Comparison of ENCODE assay signal across 26 cellular contexts in the genomic region with DNA sequence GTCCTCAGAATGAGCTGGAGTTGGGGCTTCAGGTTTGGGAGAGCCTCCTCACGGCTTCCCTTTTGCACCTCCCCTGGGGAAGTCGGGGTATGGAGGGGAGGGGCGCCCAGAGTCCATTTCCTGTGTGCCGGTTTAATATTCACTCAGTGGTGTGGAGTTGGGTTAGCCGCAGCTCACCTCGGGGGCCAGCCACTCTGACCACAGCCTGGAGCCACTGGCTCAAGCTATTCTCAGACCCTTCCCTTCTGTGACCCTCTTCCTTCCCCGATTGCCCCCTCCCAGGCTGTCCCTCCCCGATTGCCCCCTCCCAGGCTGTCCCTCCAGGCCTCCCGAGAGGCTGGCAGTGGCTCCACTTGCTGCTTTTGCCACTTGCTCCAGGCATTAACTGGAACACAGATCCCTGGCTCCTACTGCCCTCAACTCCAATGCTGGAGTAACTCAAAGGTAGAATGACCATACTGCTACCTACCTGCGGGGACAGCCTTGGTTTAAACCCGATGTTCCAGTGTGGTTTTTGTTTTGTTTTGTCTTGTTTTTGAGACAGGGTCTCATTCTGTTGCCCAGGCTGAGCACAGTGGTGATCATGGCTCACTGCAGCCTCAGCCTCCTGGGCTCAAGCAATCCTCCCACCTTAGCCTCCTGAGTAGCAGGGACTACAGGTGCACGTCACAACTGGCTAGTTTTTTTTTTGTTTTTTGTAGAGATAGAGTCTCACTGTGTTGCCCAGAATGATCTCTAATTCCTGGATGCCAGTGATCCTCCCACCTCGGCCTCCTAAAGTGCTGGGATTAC. TPM values are rescaled to one million over a fixed set of nuclear protein-coding genes. Genes with fewer than 3 reads are reported as not detected.
DNase-seq lines count a peak whose midpoint lies in the region; ATAC-seq, FAIRE-seq and TF ChIP-seq lines count a peak whose summit lies in the region.
"Had no signal": no experiment of that assay in that cellular context is flagged by ENCODE, and none has a peak within 500 bp of the region (broad histone marks: within the 10 kb centered on the region; RNA-seq: fewer than 3 reads in every experiment).

No MANE protein-coding gene starts in this region.

- H2AFZ ChIP-seq in K562 (ENCODE audit: low read depth, low read length): no peak overlapping the region
- H2AFZ ChIP-seq: PC-9 had no signal

- BruUV-seq in K562 (replicated peaks; lab: Mats Ljungman, UMichigan): no TSS peak

- H3K4me3 ChIP-seq in BLaER1 (no peak overlapping the region), K562 (no peak overlapping the region), left ventricle myocardium inferior (no peak overlapping the region)
- H3K4me3 ChIP-seq: cardiac muscle cell, PC-9 had no signal

- H3K4me1 ChIP-seq in BLaER1 (peaks cover 58% of the 10 kb centered on the region), K562 (replicated peaks in 1 of 2; ENCODE audit: control insufficient read depth in 2 of 2, insufficient read depth in 2 of 2, low read length in 2 of 2) (no peaks in the 10 kb centered on the region), left ventricle myocardium inferior (no peaks in the 10 kb centered on the region)

- H3K36me3 Mint-ChIP-seq in stimulated activated naive B cell treated with anti-CD40 and anti-IgM and Interleukin-4, amounts not matched to agents 10 μg/mL and 1 μg/mL and 100 μg/mL, for 72 hours: peaks cover 21 to 31% of the 10 kb centered on the region in 2 donors

- no peaks in the 10 kb centered on the region for H3K27me3 ChIP-seq in BLaER1
- H3K27me3 ChIP-seq in K562 (ENCODE audit: control insufficient read depth in 2 of 2, insufficient read depth in 2 of 2, low read length in 2 of 2): peaks cover 2 to 5% of the 10 kb centered on the region in 2 experiments; a peak in 2 of 5 replicates
- H3K27me3 ChIP-seq in left ventricle myocardium inferior (ENCODE audit: low read depth): no peaks in the 10 kb centered on the region
- H3K27me3 ChIP-seq: cardiac muscle cell had no signal

- H3K9me3 Mint-ChIP-seq in stimulated activated naive B cell treated with anti-CD40 and anti-IgM and Interleukin-4, amounts not matched to agents 10 μg/mL and 1 μg/mL and 100 μg/mL, for 72 hours: peaks cover 0 to 3% of the 10 kb centered on the region in 2 donors

- peaks cover 6% of the 10 kb centered on the region; the same call in 1 of the 2 replicates for H4K20me1 ChIP-seq in BLaER1
- no peaks in the 10 kb centered on the region for H4K20me1 ChIP-seq in K562 (replicated peaks; ENCODE audit: control insufficient read depth, insufficient read depth, low read length)

- no peak overlapping the region for H3K4me3 Mint-ChIP-seq in stimulated activated naive B cell treated with anti-CD40 and anti-IgM and Interleukin-4, amounts not matched to agents 10 μg/mL and 1 μg/mL and 100 μg/mL, for 72 hours

- peak; percentile 75 for ATAC-seq in GM19452 (IDR thresholded peaks at IDR 0.05; ENCODE audit: unreplicated experiment)
- peak; percentile 56 for ATAC-seq in HG02981 (IDR thresholded peaks at IDR 0.05; ENCODE audit: unreplicated experiment)
- ATAC-seq in K562: peak; percentile 52
- ATAC-seq in stimulated activated naive B cell treated with anti-CD40 and anti-IgM and Interleukin-4, amounts not matched to agents 10 μg/mL and 1 μg/mL and 100 μg/mL, for 72 hours (replicated peaks): no peak
- ATAC-seq in HG03520 (IDR thresholded peaks at IDR 0.05; ENCODE audit: unreplicated experiment): no peak
- no peak for ATAC-seq in GM18858 (IDR thresholded peaks at IDR 0.05; ENCODE audit: unreplicated experiment)
- ATAC-seq: naive thymus-derived CD8-positive, alpha-beta T cell had no signal

- H3K27ac Mint-ChIP-seq in stimulated activated naive B cell treated with anti-CD40 and anti-IgM and Interleukin-4, amounts not matched to agents 10 μg/mL and 1 μg/mL and 100 μg/mL, for 72 hours: no peak overlapping the region

- intact Hi-C loops in K562 (cut with micrococcal nuclease) (no loop called here), left ventricle myocardium inferior (cut with micrococcal nuclease) (no loop called here)

- FAIRE-seq in K562 (lab: Jason Lieb, UNC): no peak
- FAIRE-seq: GM12891 had no signal

- WGBS in K562 (ENCODE audit: insufficient coverage, low coverage, missing lambda C conversion rate): 25% methylated on average over 7 of the region's 13 CpGs

- H3K4me2 ChIP-seq in BLaER1 (peak overlapping the region; percentile 82), K562 (ENCODE audit: insufficient read depth, low read length) (no peak overlapping the region)
- H3K4me2 ChIP-seq: PC-9 had no signal

- H3K9me1 ChIP-seq in K562 (ENCODE audit: control insufficient read depth, insufficient read depth, low read length): no peaks in the 10 kb centered on the region

- in situ Hi-C loops in K562 (cut with MboI): no loop called here

- H3K9me3 ChIP-seq in BLaER1 (peaks cover 10% of the 10 kb centered on the region), K562 (replicated peaks; ENCODE audit: control insufficient read depth, insufficient read depth, low read depth, low read length) (peaks cover 3% of the 10 kb centered on the region; the same call in 1 of the 2 replicates), left ventricle myocardium inferior (replicated peaks) (no peaks in the 10 kb centered on the region)

- CTCF ChIA-PET in K562 (lab: Yijun Ruan, JAX; ENCODE audit: low intra/inter-chr PET ratio): no interaction called here

- no peak overlapping the region for H3K27ac ChIP-seq in BLaER1
- H3K27ac ChIP-seq in K562 (ENCODE audit: extremely low read depth, low read depth, low read length): no peak overlapping the region
- no peak overlapping the region for H3K27ac ChIP-seq in left ventricle myocardium inferior (replicated peaks)
- H3K27ac ChIP-seq: cardiac muscle cell, epithelial cell of prostate, PC-9, VCaP had no signal

- no peaks in the 10 kb centered on the region for H3K79me2 ChIP-seq in K562 (ENCODE audit: control insufficient read depth, insufficient read depth, low read length)

- H3K36me3 ChIP-seq in BLaER1 (no peaks in the 10 kb centered on the region), K562 (ENCODE audit: control insufficient read depth, insufficient read depth, low read length) (no peaks in the 10 kb centered on the region), left ventricle myocardium inferior (peaks cover 4% of the 10 kb centered on the region)
- H3K36me3 ChIP-seq: cardiac muscle cell had no signal

- no peak for TF ChIP-seq POLR2A in K562 (conservative IDR thresholded peaks at IDR 0.05)

- H3K27me3 Mint-ChIP-seq in stimulated activated naive B cell treated with anti-CD40 and anti-IgM and Interleukin-4, amounts not matched to agents 10 μg/mL and 1 μg/mL and 100 μg/mL, for 72 hours: no peaks in the 10 kb centered on the region
- H3K27me3 Mint-ChIP-seq: naive thymus-derived CD8-positive, alpha-beta T cell had no signal

- TF ChIP-seq CTCF in K562 (IDR thresholded peaks at IDR 0.05 in 2 of 3, conservative IDR thresholded peaks at IDR 0.05 in 1 of 3; ENCODE audit: insufficient read depth in 2 of 3, low read depth in 1 of 3, low read length in 3 of 3) (no peak), left ventricle myocardium inferior (IDR thresholded peaks at IDR 0.05; ENCODE audit: borderline replicate concordance) (no peak)

- TF ChIP-seq EP300 in K562 (IDR thresholded peaks at IDR 0.05; ENCODE audit: low read length): no peak

- H3K9ac ChIP-seq in BLaER1: no peak overlapping the region
- H3K9ac ChIP-seq in K562 (ENCODE audit: insufficient read depth in 1 of 2, low read depth in 2 of 2, low read length in 2 of 2): no peak overlapping the region

- peaks cover 0 to 3% of the 10 kb centered on the region in 2 donors for H3K4me1 Mint-ChIP-seq in stimulated activated naive B cell treated with anti-CD40 and anti-IgM and Interleukin-4, amounts not matched to agents 10 μg/mL and 1 μg/mL and 100 μg/mL, for 72 hours

- POLR2A ChIA-PET in K562 (lab: Yijun Ruan, JAX): no interaction called here

- no peak for DNase-seq in K562 (ENCODE audit: extremely low read depth in 1 of 4, low spot score in 3 of 4)
- DNase-seq in left ventricle myocardium inferior: no peak
- no peak for DNase-seq in stimulated activated naive B cell treated with anti-CD40 and anti-IgM and Interleukin-4, amounts not matched to agents 10 μg/mL and 1 μg/mL and 100 μg/mL, for 72 hours
- DNase-seq: activated CD4-positive, alpha-beta T cell treated with anti-CD3 and anti-CD28 coated beads, Interleukin-2, amount 50 U/mL, for 48 hours; activated naive CD4-positive, alpha-beta T cell; activated T-cell treated with anti-CD3 and anti-CD28 coated beads, Interleukin-2, amount 50 U/mL, for 1 hour; amygdala; dermis blood vessel endothelial cell; foreskin melanocyte; GF-D8; hippocampal formation; naive thymus-derived CD8-positive, alpha-beta T cell; NCI-H146; NCI-H2171 treated with DMSO at 0.1 percent for 48 hours; NCI-H774; PC-9; stimulated activated CD4-positive, alpha-beta T cell treated with anti-CD3 and anti-CD28 coated beads, Interleukin-2, amount 100 ng/mL, for 24 hours had no signal

- TF ChIP-seq RAD21 in K562 (CRISPR knock-in tag; conservative IDR thresholded peaks at IDR 0.05 in 1 of 2, IDR thresholded peaks at IDR 0.05 in 1 of 2): no peak

RNA-seq across cellular contexts. Expression of a gene that starts 29.3 kb away (rescaled TPM):
- 67.3 and 72.3 TPM in 2 replicates for total RNA-seq in K562 (2011; cell fraction: chromatin; rRNA removed; ENCODE audit: low replicate concordance)
- total RNA-seq in K562 (2011; cell fraction: nucleolus; rRNA removed): 44.7 and 53.4 TPM in 2 replicates
- 62.1 and 73.7 TPM in 2 replicates for total RNA-seq in K562 (2011; cell fraction: nucleoplasm; rRNA removed)
- total RNA-seq in K562 (2014; rRNA removed) (37.6 and 43.1 TPM in 2 replicates), K562 (2014; rRNA removed; fragmentation: Illumina TruSeq; extraction: Trizol) (36.2 and 42.6 TPM in 2 replicates), K562 (2015; rRNA removed; fragmentation: Illumina TruSeq; extraction: Trizol) (36.5 and 39.0 TPM in 2 replicates), K562 (2021) (45.8 and 47.8 TPM in 2 replicates), left ventricle myocardium inferior (37.6 TPM)
- polyA plus RNA-seq in K562 (2011; rRNA removed) (44.5 and 56.2 TPM in 2 replicates), K562 (2014; fragmentation: Illumina TruSeq; extraction: Trizol) (44.6 and 51.7 TPM in 2 replicates), K562 (2014; fragmentation: Nextera tagmentation; extraction: Ambion mirVana) (10 to 100 TPM; 27.4 to 52.8 TPM), K562 (2014; rRNA removed) (47.5 and 53.3 TPM in 2 replicates)
- 43.7 and 51.9 TPM in 2 replicates for polyA plus RNA-seq in K562 (2011; cell fraction: cytosol; rRNA removed)
- 48.9 and 90.2 TPM in 2 replicates for polyA plus RNA-seq in K562 (2011; cell fraction: nucleus; rRNA removed)
- 35.8 and 46.1 TPM in 2 replicates for polyA plus RNA-seq in K562 (2012)
- 79.2 and 130 TPM in 2 replicates for polyA minus RNA-seq in K562 (2011; rRNA and poly(A)+ RNA removed)
- 16.5 and 34.6 TPM in 2 replicates for polyA minus RNA-seq in K562 (2011; cell fraction: cytosol; rRNA and poly(A)+ RNA removed)
- 25.7 and 32.0 TPM in 2 replicates for polyA minus RNA-seq in K562 (2011; cell fraction: nucleus; rRNA and poly(A)+ RNA removed)

RNA-seq across cellular contexts. Expression of a gene that starts 29.4 kb away (rescaled TPM):
- 19.2 and 31.7 TPM in 2 replicates for total RNA-seq in K562 (2011; cell fraction: chromatin; rRNA removed; ENCODE audit: low replicate concordance)
- 10.5 and 13.8 TPM in 2 replicates for total RNA-seq in K562 (2011; cell fraction: nucleolus; rRNA removed)
- 20.2 and 35.6 TPM in 2 replicates for total RNA-seq in K562 (2011; cell fraction: nucleoplasm; rRNA removed)
- total RNA-seq in K562 (2014; rRNA removed): 12.0 and 15.0 TPM in 2 replicates
- total RNA-seq in K562 (2014; rRNA removed; fragmentation: Illumina TruSeq; extraction: Trizol): 22.1 and 25.1 TPM in 2 replicates
- 23.4 and 27.3 TPM in 2 replicates for total RNA-seq in K562 (2015; rRNA removed; fragmentation: Illumina TruSeq; extraction: Trizol)
- 17.8 and 19.0 TPM in 2 replicates for total RNA-seq in K562 (2021)
- 12.4 and 23.9 TPM in 2 replicates for polyA plus RNA-seq in K562 (2011; rRNA removed)
- 7.1 and 7.7 TPM in 2 replicates for polyA plus RNA-seq in K562 (2011; cell fraction: cytosol; rRNA removed)
- 6.8 and 7.1 TPM in 2 replicates for polyA plus RNA-seq in K562 (2011; cell fraction: nucleus; rRNA removed)
- polyA plus RNA-seq in K562 (2012): 11.3 and 18.0 TPM in 2 replicates
- 17.6 and 20.0 TPM in 2 replicates for polyA plus RNA-seq in K562 (2014; fragmentation: Illumina TruSeq; extraction: Trizol)
- polyA plus RNA-seq in K562 (2014; fragmentation: Nextera tagmentation; extraction: Ambion mirVana): 10 to 100 TPM; 31.8 to 49.0 TPM
- 13.8 and 17.2 TPM in 2 replicates for polyA plus RNA-seq in K562 (2014; rRNA removed)
- polyA minus RNA-seq in K562 (2011; rRNA and poly(A)+ RNA removed): 12.1 and 15.2 TPM in 2 replicates
- polyA minus RNA-seq in K562 (2011; cell fraction: cytosol; rRNA and poly(A)+ RNA removed): 4.2 and 5.3 TPM in 2 replicates
- 7.8 and 9.3 TPM in 2 replicates for polyA minus RNA-seq in K562 (2011; cell fraction: nucleus; rRNA and poly(A)+ RNA removed)
- 26.7 TPM for total RNA-seq in left ventricle myocardium inferior

Comparison
In these comparisons a context has a peak if more than half of its experiments do, and no peak if none do; other contexts are left out.
1. ATAC-seq: peak in GM19452 (single experiment), HG02981 (single experiment) and K562 (single experiment); none in stimulated activated naive B cell treated with anti-CD40 and anti-IgM and Interleukin-4, amounts not matched to agents 10 μg/mL and 1 μg/mL and 100 μg/mL, for 72 hours (0 of 2), HG03520 (single experiment) and GM18858 (single experiment).